8 cellular contexts compared by ENCODE assay signal in the genomic region with DNA sequence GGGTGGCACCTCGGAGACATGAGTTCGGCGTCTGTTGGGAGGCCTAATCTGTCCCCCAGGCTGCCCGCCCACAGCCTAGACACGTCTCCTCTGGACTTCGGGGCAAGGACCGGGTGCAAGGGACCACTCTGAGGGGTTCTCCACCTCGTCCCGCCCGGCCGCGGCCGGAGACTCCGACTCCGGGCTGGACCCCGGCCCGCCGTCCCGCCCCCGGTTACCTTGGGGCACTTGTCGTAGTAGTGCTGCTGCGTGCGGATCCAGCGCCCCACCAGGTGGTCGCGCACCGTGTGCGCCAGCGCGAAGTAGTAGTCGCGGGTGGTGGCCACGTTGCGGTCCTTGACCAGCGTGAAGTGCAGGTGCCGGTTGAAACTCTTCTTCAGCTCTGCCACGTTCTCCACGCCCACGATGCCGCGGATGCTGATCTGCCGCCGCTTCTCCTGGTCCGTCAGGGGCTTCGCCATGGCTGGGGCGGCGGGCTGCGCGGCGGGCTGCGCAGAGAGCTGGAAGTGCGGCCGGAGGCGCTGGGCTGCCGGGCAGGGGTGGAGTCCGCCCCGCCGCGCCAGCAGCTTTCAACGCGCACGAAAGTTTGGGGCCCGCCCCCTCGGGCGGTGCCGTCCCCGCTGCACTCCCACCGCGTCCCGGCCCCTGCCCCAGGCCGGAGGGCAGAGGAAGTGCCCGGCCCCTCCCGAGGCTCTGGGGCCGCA. TPM values are rescaled to one million over a fixed set of nuclear protein-coding genes. Genes with fewer than 3 reads are reported as not detected.
DNase-seq lines count a peak whose midpoint lies in the region; ATAC-seq and TF ChIP-seq lines count a peak whose summit lies in the region.

Gene PYGL, minus strand, starts transcription at position 541 of the 704 bp plus-strand sequence. Its CDS starts 80 bp downstream, at position 461.

- H3K18ac ChIP-seq in IMR-90 (ENCODE audit: low read depth, low read length), result peak within 1 kb of the TSS; percentile 44

- in situ Hi-C loops in IMR-90 (cut with MboI; ENCODE audit: low sequenced_read_pairs), result no loop called here

- 2% methylated on average over 40 of the region's 74 CpGs; no CpG with 5 or more reads in 1 of the 2 experiments for WGBS in IMR-90 (ENCODE audit: extremely low coverage in 2 of 2, insufficient read length in 1 of 2), 2 experiments

- H3K27me3 ChIP-seq in IMR-90 (ENCODE audit: control insufficient read depth, insufficient read depth, low read length) (no peaks in the 10 kb centered on the region), SU-DHL-6 (ENCODE audit: low read length) (no peaks in the 10 kb centered on the region), layer of hippocampus (ENCODE audit: control insufficient read depth, insufficient read depth, low read length) (no peaks in the 10 kb centered on the region)

- peak within 1 kb of the TSS; percentile 61; the same call in 2 of the 3 replicates for H2BK15ac ChIP-seq in IMR-90 (ENCODE audit: low read depth, low read length)

- peaks cover 4 to 6% of the 10 kb centered on the region in 2 experiments; a peak in 1 of 4 replicates for H3K79me1 ChIP-seq in IMR-90 (ENCODE audit: low read depth in 1 of 2, low read length in 2 of 2)

- peak within 1 kb of the TSS; percentile 36 for H4K91ac ChIP-seq in IMR-90 (ENCODE audit: insufficient read depth, low read depth, low read length)

- intact Hi-C loops in IMR-90 (cut with micrococcal nuclease), result loop anchor here (2.0 kb wide), 1 partner anchor 275 kb away; the partner anchor contains the start of gene SAV1

- CTCF ChIA-PET in IMR-90 (lab: Yijun Ruan, JAX), result interaction anchor here (0.7 kb wide), 1 partner anchor 11 kb away, joined by 3 read pairs; no protein-coding TSS in a partner anchor

- peaks cover 2% of the 10 kb centered on the region; the same call in 1 of the 2 replicates for H3K36me3 ChIP-seq in IMR-90 (ENCODE audit: control insufficient read depth, insufficient read depth, low read length)
- H3K36me3 ChIP-seq in SU-DHL-6 (ENCODE audit: low read length), result no peaks in the 10 kb centered on the region

- H3K14ac ChIP-seq in IMR-90 (replicated peaks; ENCODE audit: low read depth, low read length), result peak within 1 kb of the TSS; percentile 61

- peaks cover 9% of the 10 kb centered on the region; the same call in 1 of the 2 replicates for H3K4me1 ChIP-seq in IMR-90 (ENCODE audit: control insufficient read depth, insufficient read depth, low read length)

- H3K23ac ChIP-seq in IMR-90 (ENCODE audit: low read depth, low read length), result peak within 1 kb of the TSS; percentile 82

- POLR2A ChIA-PET in IMR-90 (lab: Charles Lee; ENCODE audit: unreplicated experiment), result interaction anchor here (0.5 kb wide), 1 partner anchor 210 kb away, joined by 3 read pairs; no protein-coding TSS in a partner anchor

- H3K9me3 ChIP-seq in IMR-90 (ENCODE audit: control insufficient read depth, insufficient read depth, low read length) (no peaks in the 10 kb centered on the region), SU-DHL-6 (ENCODE audit: insufficient read depth, low read length) (no peaks in the 10 kb centered on the region)

- H2AK9ac ChIP-seq in IMR-90 (replicated peaks; ENCODE audit: low read depth, low read length, poor library complexity), result peak within 1 kb of the TSS; percentile 61

- TF ChIP-seq CTCF in IMR-90 (conservative IDR thresholded peaks at IDR 0.05; ENCODE audit: low read depth, low read length) (no peak), SU-DHL-6 (IDR thresholded peaks at IDR 0.05; ENCODE audit: insufficient read depth, low read length, poor library complexity, severe bottlenecking) (no peak), choroid plexus epithelial cell (conservative IDR thresholded peaks at IDR 0.05; ENCODE audit: low read depth, low read length) (no peak)

- peak; percentile 91 for ATAC-seq in IMR-90 (ENCODE audit: low read depth)

- no peak for TF ChIP-seq RAD21 in IMR-90 (IDR thresholded peaks at IDR 0.05; ENCODE audit: low read length)

- H3K4me3 ChIP-seq in IMR-90 (ENCODE audit: insufficient read depth, low read depth, low read length), result peak within 1 kb of the TSS; percentile 96
- H3K4me3 ChIP-seq in SU-DHL-6 (ENCODE audit: insufficient read depth, low read length, poor library complexity, severe bottlenecking), result no peak within 1 kb of the TSS
- peak within 1 kb of the TSS; percentile 86 for H3K4me3 ChIP-seq in choroid plexus epithelial cell (ENCODE audit: low read depth, low read length)

- DNase-seq in C1 segment of cervical spinal cord (lab: John Stamatoyannopoulos, UW), result peak in 9 of 14 donors; percentile 13 to 72 (median 47)
- DNase-seq in GM19240 (ENCODE audit: insufficient read length, low spot score), result peak; percentile 23
- DNase-seq in IMR-90, result peak; percentile 49
- DNase-seq in choroid plexus epithelial cell (ENCODE audit: low read depth), result peak; percentile 63
- DNase-seq in stimulated activated CD4-positive, alpha-beta T cell treated with anti-CD3 and anti-CD28 coated beads, Interleukin-2, amount 100 ng/mL, for 24 hours, result peak; percentile 37 to 51
- no peak for DNase-seq in dedifferentiated amniotic fluid mesenchymal stem cell (ENCODE audit: extremely low spot score)

- dilution Hi-C loops in IMR-90 (cut with HindIII; ENCODE audit: low sequenced_read_pairs, unreplicated experiment), result no loop called here

- peak within 1 kb of the TSS; percentile 50 for H4K5ac ChIP-seq in IMR-90 (ENCODE audit: low read depth, low read length)

- peak; percentile 49 for TF ChIP-seq POLR2A in IMR-90 (IDR thresholded peaks at IDR 0.05; ENCODE audit: low read depth, low read length)

- H2BK20ac ChIP-seq in IMR-90 (ENCODE audit: low read depth, low read length), result peak within 1 kb of the TSS; percentile 42; the same call in 1 of the 2 replicates

- peak within 1 kb of the TSS; percentile 86 for H3K4me2 ChIP-seq in IMR-90 (ENCODE audit: low read depth, low read length)
- H3K4me2 ChIP-seq in SU-DHL-6 (ENCODE audit: low read depth, low read length, poor library complexity, severe bottlenecking), result peak within 1 kb of the TSS; percentile 22

- no peaks in the 10 kb centered on the region for H3K79me2 ChIP-seq in SU-DHL-6 (ENCODE audit: insufficient read depth, low read length)

- H2AK5ac ChIP-seq in IMR-90 (ENCODE audit: low read depth, low read length), result peak within 1 kb of the TSS; percentile 32; the same call in 1 of the 2 replicates

- no peaks in the 10 kb centered on the region for H3K9me2 ChIP-seq in SU-DHL-6 (replicated peaks; ENCODE audit: insufficient read depth, low read length)

- H3K27ac ChIP-seq in IMR-90 (ENCODE audit: insufficient read depth, low read length), result peak within 1 kb of the TSS; percentile 47
- no peak within 1 kb of the TSS for H3K27ac ChIP-seq in SU-DHL-6 (ENCODE audit: low read depth, low read length)
- peak within 1 kb of the TSS; percentile 46 for H3K27ac ChIP-seq in layer of hippocampus (ENCODE audit: low read depth, low read length)

- peak within 1 kb of the TSS; percentile 12; the same call in 1 of the 2 replicates for H3K56ac ChIP-seq in IMR-90 (ENCODE audit: extremely low read depth, insufficient read depth, low read length)

- peak within 1 kb of the TSS; percentile 6 to 77; a peak in 2 of 4 replicates for H4K8ac ChIP-seq in IMR-90 (ENCODE audit: low read depth in 2 of 2, low read length in 2 of 2)

- no peaks in the 10 kb centered on the region; the same call in 1 of the 2 replicates for H3K9me1 ChIP-seq in IMR-90 (ENCODE audit: insufficient read depth, low read length)

- H3K4ac ChIP-seq in IMR-90 (ENCODE audit: low read depth, low read length), result peak within 1 kb of the TSS; percentile 55

- peak within 1 kb of the TSS; percentile 40 for H2BK5ac ChIP-seq in IMR-90 (ENCODE audit: low read depth, low read length, poor library complexity, severe bottlenecking)

- H3K9ac ChIP-seq in IMR-90 (ENCODE audit: low read depth, low read length), result peak within 1 kb of the TSS; percentile 89
- H3K9ac ChIP-seq in SU-DHL-6 (ENCODE audit: low read length), result no peak within 1 kb of the TSS

- H2BK120ac ChIP-seq in IMR-90 (ENCODE audit: low read depth, low read length), result peak within 1 kb of the TSS; percentile 33

- H2AFZ ChIP-seq in IMR-90 (replicated peaks; ENCODE audit: low read length, poor library complexity) (peak within 1 kb of the TSS; percentile 98), SU-DHL-6 (ENCODE audit: low read depth, low read length, severe bottlenecking) (no peak within 1 kb of the TSS)

- H3F3A ChIP-seq in SU-DHL-6 (ENCODE audit: insufficient read depth), result no peaks in the 10 kb centered on the region

- H4K20me1 ChIP-seq in IMR-90 (ENCODE audit: insufficient read depth, low read length) (no peaks in the 10 kb centered on the region), SU-DHL-6 (ENCODE audit: low read depth, low read length) (no peaks in the 10 kb centered on the region)

- BruUV-seq in IMR-90 (replicated peaks; lab: Mats Ljungman, UMichigan), result no TSS peak

TF ChIP-seq in IMR-90, 13 proteins besides CTCF, POLR2A, EP300 and RAD21 (continues in another document):
- no peak for TF ChIP-seq NFE2L2 (IDR thresholded peaks at IDR 0.05; ENCODE audit: low read depth, low read length)
- TF ChIP-seq CHD1 (IDR thresholded peaks at IDR 0.05; ENCODE audit: low read depth, low read length), result no peak
- no peak for TF ChIP-seq RFX5 (IDR thresholded peaks at IDR 0.05; ENCODE audit: low read depth, low read length)
- no peak for TF ChIP-seq RCOR1 (IDR thresholded peaks at IDR 0.05; ENCODE audit: insufficient replicate concordance, low read length)
- TF ChIP-seq ELK1 (IDR thresholded peaks at IDR 0.05; ENCODE audit: borderline replicate concordance, low read depth, low read length), result no peak
- no peak for TF ChIP-seq SMC3 (IDR thresholded peaks at IDR 0.05; ENCODE audit: low read depth, low read length)
- TF ChIP-seq MXI1 (IDR thresholded peaks at IDR 0.05; ENCODE audit: borderline replicate concordance, low read depth, low read length), result peak; percentile 64; the same call in 1 of the 2 replicates
- TF ChIP-seq FOS (IDR thresholded peaks at IDR 0.05; ENCODE audit: low read depth, low read length), result no peak

RNA-seq across cellular contexts. Expression of gene PYGL, which starts in this region (rescaled TPM):
- total RNA-seq in IMR-90 (2012; rRNA removed), result 70.4 and 73.0 TPM in 2 replicates
- 49.4 and 52.3 TPM in 2 replicates for polyA plus RNA-seq in IMR-90 (2012; rRNA removed)
- 24.5 and 25.8 TPM in 2 replicates for polyA plus RNA-seq in IMR-90 (2012; cell fraction: cytosol; rRNA removed)
- polyA plus RNA-seq in IMR-90 (2012; cell fraction: nucleus; rRNA removed; ENCODE audit: low replicate concordance), result 23.2 and 58.6 TPM in 2 replicates
